In the genomic region with DNA sequence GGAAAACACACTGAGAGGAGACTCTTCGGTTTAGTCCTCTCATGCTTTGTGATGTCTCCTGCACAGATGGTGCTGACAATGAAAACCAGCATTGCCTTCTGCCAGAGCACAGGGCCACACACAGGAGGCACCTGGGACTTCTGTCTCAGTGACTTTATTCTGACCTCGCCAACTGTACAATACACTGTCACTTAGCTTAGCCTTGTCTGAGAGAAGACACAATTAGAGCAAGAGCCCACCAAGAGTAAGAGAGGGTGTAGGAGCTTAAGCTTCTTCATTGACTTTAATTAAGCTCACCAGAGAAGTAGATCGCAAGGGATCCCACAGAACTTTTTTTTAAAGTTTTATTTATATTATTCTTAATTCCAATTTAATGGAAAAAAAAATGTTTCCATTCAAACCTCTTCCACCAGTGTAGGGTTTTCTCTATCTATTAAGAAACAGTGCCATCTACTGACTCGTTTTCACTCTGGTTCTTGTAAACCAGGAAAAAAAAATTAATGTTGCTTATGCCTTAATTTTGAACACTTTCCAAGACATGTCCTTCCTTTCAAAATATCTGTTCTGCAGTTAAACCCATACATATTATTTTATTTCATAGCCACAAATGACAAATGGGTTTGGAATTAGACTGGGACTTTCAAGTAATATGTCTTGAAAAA, we compare ENCODE assay signal across 8 cellular contexts. TPM values are rescaled to one million over a fixed set of nuclear protein-coding genes. Genes with fewer than 3 reads are reported as not detected.
DNase-seq lines count a peak whose midpoint lies in the region; ATAC-seq, FAIRE-seq and TF ChIP-seq lines count a peak whose summit lies in the region.

No MANE protein-coding gene starts in this region.

- H3K9me1 ChIP-seq in endothelial cell of umbilical vein (replicated peaks; ENCODE audit: control insufficient read depth, extremely low read depth, insufficient read depth, low read length) = no peaks in the 10 kb centered on the region

- H3K9me3 ChIP-seq in endothelial cell of umbilical vein (replicated peaks; ENCODE audit: control insufficient read depth, insufficient read depth, low read length) = no peaks in the 10 kb centered on the region
- H3K9me3 ChIP-seq in smooth muscle cell (replicated peaks; ENCODE audit: low read depth) = no peaks in the 10 kb centered on the region
- no peaks in the 10 kb centered on the region for H3K9me3 ChIP-seq in upper lobe of left lung

- H3K27me3 ChIP-seq in endothelial cell of umbilical vein (ENCODE audit: control insufficient read depth in 2 of 2, insufficient read depth in 2 of 2, low read length in 2 of 2) (no peaks in the 10 kb centered on the region), smooth muscle cell (ENCODE audit: low read depth) (no peaks in the 10 kb centered on the region), upper lobe of left lung (no peaks in the 10 kb centered on the region)

- no peaks in the 10 kb centered on the region for H3K36me3 ChIP-seq in endothelial cell of umbilical vein (ENCODE audit: control insufficient read depth in 2 of 2, extremely low read depth in 1 of 2, insufficient read depth in 2 of 2, low read length in 2 of 2)
- H3K36me3 ChIP-seq in smooth muscle cell (ENCODE audit: low read depth) = no peaks in the 10 kb centered on the region
- H3K36me3 ChIP-seq in upper lobe of left lung = no peaks in the 10 kb centered on the region

- DNase-seq in SIG-M5 treated with dmso at 0.1 percent for 504 hours (lab: John Stamatoyannopoulos, UW; ENCODE audit: unreplicated experiment) (peak; percentile 25), SIG-M5 (lab: John Stamatoyannopoulos, UW) (no peak), NCI-H526 treated with DMSO at 0.1 percent for 48 hours (lab: John Stamatoyannopoulos, UW) (peak; percentile 71), endothelial cell of umbilical vein (ENCODE audit: low read depth, low spot score) (peak; percentile 15), smooth muscle cell (lab: John Stamatoyannopoulos, UW; ENCODE audit: unreplicated experiment) (no peak), upper lobe of left lung (no peak), T-helper 2 cell (no peak), DMS79 treated with DMSO at 0.1 percent for 48 hours (lab: John Stamatoyannopoulos, UW) (no peak)

- ATAC-seq in upper lobe of left lung (ENCODE audit: low FRiP score in 2 of 2) = no peak

- TF ChIP-seq CTCF in endothelial cell of umbilical vein (IDR thresholded peaks at IDR 0.05; ENCODE audit: extremely low read depth in 1 of 2, insufficient read depth in 1 of 2, low read depth in 1 of 2, low read length in 2 of 2) = no peak
- TF ChIP-seq CTCF in smooth muscle cell (IDR thresholded peaks at IDR 0.05; ENCODE audit: borderline replicate concordance, insufficient read depth, poor library complexity, severe bottlenecking) = peak; percentile 67
- TF ChIP-seq CTCF in upper lobe of left lung (IDR thresholded peaks at IDR 0.05) = peak in 1 of 6 experiments; percentile 9

- no peak for FAIRE-seq in endothelial cell of umbilical vein (lab: Jason Lieb, UNC)

- no peaks in the 10 kb centered on the region for H3F3A ChIP-seq in smooth muscle cell (ENCODE audit: low read depth)

- WGBS in smooth muscle cell (ENCODE audit: low lambda C conversion rate) = 36% methylated on average over 4 of the region's 4 CpGs
- WGBS in upper lobe of left lung, 2 donors = 42 to 46% methylated on average over 4 of the region's 4 CpGs

- H3K4me3 ChIP-seq in endothelial cell of umbilical vein (replicated peaks in 1 of 3; ENCODE audit: insufficient read depth in 1 of 3, low read depth in 1 of 3, low read length in 3 of 3) = no peak overlapping the region
- H3K4me3 ChIP-seq in smooth muscle cell = no peak overlapping the region
- H3K4me3 ChIP-seq in upper lobe of left lung = no peak overlapping the region

- no peak overlapping the region for H3K27ac ChIP-seq in endothelial cell of umbilical vein (ENCODE audit: insufficient read depth, low read depth, low read length)
- no peak overlapping the region for H3K27ac ChIP-seq in smooth muscle cell (ENCODE audit: low read depth)
- H3K27ac ChIP-seq in upper lobe of left lung = no peak overlapping the region

- H3K79me2 ChIP-seq in endothelial cell of umbilical vein (ENCODE audit: control insufficient read depth, insufficient read depth, low read length) (no peaks in the 10 kb centered on the region), smooth muscle cell (ENCODE audit: low read depth) (no peaks in the 10 kb centered on the region)

- no peak for TF ChIP-seq EP300 in upper lobe of left lung (IDR thresholded peaks at IDR 0.05)

- no peak overlapping the region for H3K4me2 ChIP-seq in endothelial cell of umbilical vein (ENCODE audit: insufficient read depth, low read length)
- H3K4me2 ChIP-seq in smooth muscle cell = no peak overlapping the region

- TF ChIP-seq POLR2A in endothelial cell of umbilical vein (IDR thresholded peaks at IDR 0.05; ENCODE audit: low read depth, low read length) (no peak), upper lobe of left lung (IDR thresholded peaks at IDR 0.05) (no peak)

- H3K9ac ChIP-seq in endothelial cell of umbilical vein (replicated peaks; ENCODE audit: extremely low read depth, insufficient read depth, low read length) (no peak overlapping the region), smooth muscle cell (ENCODE audit: low read depth) (no peak overlapping the region)

- intact Hi-C loops in endothelial cell of umbilical vein (cut with micrococcal nuclease) = no loop called here

- BruUV-seq in endothelial cell of umbilical vein (replicated peaks; lab: Mats Ljungman, UMichigan) = no TSS peak

- dilution Hi-C loops in endothelial cell of umbilical vein (cut with MboI; ENCODE audit: extremely low pct_ligation_motif_present, low sequenced_read_pairs) = no loop called here

- H2AFZ ChIP-seq in endothelial cell of umbilical vein (ENCODE audit: low read depth, low read length) (no peak overlapping the region), smooth muscle cell (ENCODE audit: low read depth) (no peak overlapping the region)

- CTCF ChIA-PET in endothelial cell of umbilical vein (lab: Charles Lee) = interaction anchor here (1.1 kb wide), 1 partner anchor 14 kb away, joined by 3 read pairs; no protein-coding TSS in a partner anchor

- no peaks in the 10 kb centered on the region for H4K20me1 ChIP-seq in endothelial cell of umbilical vein (replicated peaks; ENCODE audit: control insufficient read depth, extremely low read depth, insufficient read depth, low read length)
- no peaks in the 10 kb centered on the region for H4K20me1 ChIP-seq in smooth muscle cell (ENCODE audit: low read depth)

- POLR2A ChIA-PET in endothelial cell of umbilical vein (lab: Charles Lee) = no interaction called here

- H3K4me1 ChIP-seq in endothelial cell of umbilical vein (ENCODE audit: control insufficient read depth, extremely low read depth, insufficient read depth, low read length) (no peaks in the 10 kb centered on the region), smooth muscle cell (ENCODE audit: low read depth) (no peaks in the 10 kb centered on the region), upper lobe of left lung (no peaks in the 10 kb centered on the region)

TF ChIP-seq in endothelial cell of umbilical vein, 7 proteins besides CTCF, POLR2A, EP300 and RAD21:
- TF ChIP-seq JUN (IDR thresholded peaks at IDR 0.05; ENCODE audit: borderline replicate concordance, insufficient read depth, insufficient read length, low read depth) (no peak), MYC (IDR thresholded peaks at IDR 0.05; ENCODE audit: low read depth, low read length) (no peak), FOS (IDR thresholded peaks at IDR 0.05; ENCODE audit: borderline replicate concordance, insufficient read depth, low read length) (no peak), POLR2AphosphoS5 (IDR thresholded peaks at IDR 0.05; ENCODE audit: insufficient read depth, low read depth, low read length) (no peak), GATA2 (IDR thresholded peaks at IDR 0.05; ENCODE audit: insufficient read depth, insufficient read length, low read depth, low read length) (no peak), EZH2 (IDR thresholded peaks at IDR 0.05; ENCODE audit: borderline replicate concordance, low read depth, low read length, severe bottlenecking) (no peak)
- TF ChIP-seq, protein P1, sequence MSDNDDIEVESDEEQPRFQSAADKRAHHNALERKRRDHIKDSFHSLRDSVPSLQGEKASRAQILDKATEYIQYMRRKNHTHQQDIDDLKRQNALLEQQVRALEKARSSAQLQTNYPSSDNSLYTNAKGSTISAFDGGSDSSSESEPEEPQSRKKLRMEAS (IDR thresholded peaks at IDR 0.05; ENCODE audit: insufficient read depth, insufficient read length) = no peak
TF ChIP-seq in endothelial cell of umbilical vein: peak in this region for 0.

RNA-seq across cellular contexts. Expression of a gene that starts 42.4 kb away (rescaled TPM):
- total RNA-seq in endothelial cell of umbilical vein (47.8 and 50.4 TPM in 2 replicates), smooth muscle cell (55.9 and 64.1 TPM in 2 replicates), upper lobe of left lung (10 to 100 TPM; 16.4 to 65.8 (median 46.7) TPM)
- polyA plus RNA-seq in endothelial cell of umbilical vein (15.6 and 15.8 TPM in 2 replicates), smooth muscle cell (25.8 and 37.3 TPM in 2 replicates)
- polyA plus RNA-seq in endothelial cell of umbilical vein (2011; cell fraction: cytosol; rRNA removed) = 19.5 and 22.7 TPM in 2 replicates
- polyA plus RNA-seq in endothelial cell of umbilical vein (2011; cell fraction: nucleus; rRNA removed) = 72.7 and 75.9 TPM in 2 replicates
- 51.3 and 60.8 TPM in 2 replicates for polyA plus RNA-seq in endothelial cell of umbilical vein (2012)
- polyA minus RNA-seq in endothelial cell of umbilical vein = 43.5 and 60.9 TPM in 2 replicates
- polyA minus RNA-seq in endothelial cell of umbilical vein (2011; cell fraction: cytosol; rRNA and poly(A)+ RNA removed) = 16.1 TPM
- polyA minus RNA-seq in endothelial cell of umbilical vein (2011; cell fraction: nucleus; rRNA and poly(A)+ RNA removed) = 86.7 and 123 TPM in 2 replicates

Comparison
In these comparisons a context has a peak if more than half of its experiments do, and no peak if none do; other contexts are left out.
1. DNase-seq: peak in SIG-M5 treated with dmso at 0.1 percent for 504 hours (single experiment), NCI-H526 treated with DMSO at 0.1 percent for 48 hours (single experiment) and endothelial cell of umbilical vein (single experiment); none in SIG-M5 (single experiment), smooth muscle cell (single experiment), upper lobe of left lung (0 of 2), T-helper 2 cell (0 of 5) and DMS79 treated with DMSO at 0.1 percent for 48 hours (single experiment).